Comparison of ENCODE assay signal across 1 cellular context in genomic region chr19:49366110-49366509, GRCh38.
TF ChIP-seq lines count a peak whose summit lies in the region.

No MANE protein-coding gene starts in this region.

TF ChIP-seq in GM12878, 131 proteins besides CTCF, POLR2A, EP300 and RAD21:
- TF ChIP-seq POLR2AphosphoS5 (IDR thresholded peaks at IDR 0.05; ENCODE audit: low read length) (no peak), NR2C1 (IDR thresholded peaks at IDR 0.05) (no peak), HSF1 (IDR thresholded peaks at IDR 0.05; ENCODE audit: low read depth, low read length) (no peak), SPI1 (IDR thresholded peaks at IDR 0.05; ENCODE audit: borderline replicate concordance, insufficient read depth, low read depth, low read length) (peak; percentile 12; the same call in 1 of the 2 replicates)
TF ChIP-seq in GM12878: peak in this region for 1.
